22 cellular contexts compared by ENCODE assay signal in the genomic region with DNA sequence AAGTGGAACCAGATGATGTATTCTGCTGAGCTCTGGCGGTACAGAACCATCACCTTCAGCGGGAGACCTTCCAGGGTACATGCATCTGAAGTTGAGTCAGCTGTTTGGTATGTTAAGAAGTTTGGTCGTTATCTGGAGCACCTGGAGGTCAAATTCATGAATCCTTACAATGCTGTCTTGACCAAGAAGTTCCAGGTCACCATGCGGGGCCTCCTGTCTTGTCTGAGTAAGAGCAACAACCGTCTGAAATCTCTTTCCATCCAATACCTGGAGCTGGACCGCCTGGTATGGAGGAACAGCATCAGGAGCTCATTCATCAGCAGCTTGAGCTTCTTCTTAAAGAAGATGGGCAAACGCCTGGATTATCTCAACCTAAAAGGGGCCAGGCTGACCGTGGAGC. TPM values are rescaled to one million over a fixed set of nuclear protein-coding genes. Genes with fewer than 3 reads are reported as not detected.
"Had no signal": no experiment of that assay in that cellular context is flagged by ENCODE, and none has a peak within 500 bp of the region (broad histone marks: within the 10 kb centered on the region; RNA-seq: fewer than 3 reads in every experiment).

No MANE protein-coding gene starts in this region.

- H3K27ac ChIP-seq: HL-60, KMS-11, RWPE1 had no signal

- DNase-seq: Kasumi-1, MM.1S, NCI-H1092 treated with DMSO at 0.1 percent for 48 hours, NCI-H1436, NCI-H187, NCI-H2029, NCI-H2081 treated with DMSO at 0.1 percent for 48 hours, NCI-H2171, NCI-H226, NCI-H446, NCI-H510A, NCI-H524 treated with DMSO at 0.1 percent for 48 hours, NCI-H774, SHP77, SK-N-SH had no signal

- FAIRE-seq: K562 had no signal

- H3K4me3 ChIP-seq: K562 had no signal

- H3K9me3 ChIP-seq: SK-N-SH had no signal

- ATAC-seq: K562 had no signal

RNA-seq across cellular contexts. Expression of gene FBXO39, which starts 4.0 kb away (rescaled TPM):
- total RNA-seq: K562, SK-MEL-5 had no signal
- polyA plus RNA-seq: IgD-negative memory B cell, K562, SK-N-SH had no signal

RNA-seq across cellular contexts. Expression of gene TEKT1, which starts 51.5 kb away (rescaled TPM):
- total RNA-seq: K562, M059J, SK-MEL-5 had no signal
- polyA plus RNA-seq: IgD-negative memory B cell, SK-N-SH had no signal
